Comparison of ENCODE assay signal across 1 cellular context in genomic region chr15:91941871-91942270, GRCh38.
TF ChIP-seq lines count a peak whose summit lies in the region.

No MANE protein-coding gene starts in this region.

TF ChIP-seq in WTC11, 78 proteins besides CTCF, POLR2A, EP300 and RAD21 (continued from another document):
- TF ChIP-seq HMGXB4 (CRISPR knock-in tag; IDR thresholded peaks at IDR 0.05) (no peak), TEAD4 (CRISPR knock-in tag; IDR thresholded peaks at IDR 0.05) (no peak), RORB (CRISPR knock-in tag; IDR thresholded peaks at IDR 0.05) (no peak), CREB1 (CRISPR knock-in tag; IDR thresholded peaks at IDR 0.05) (no peak), FOXP1 (CRISPR knock-in tag; IDR thresholded peaks at IDR 0.05; ENCODE audit: borderline replicate concordance) (no peak), USF2 (CRISPR knock-in tag; IDR thresholded peaks at IDR 0.05) (no peak)
